In the genomic region with DNA sequence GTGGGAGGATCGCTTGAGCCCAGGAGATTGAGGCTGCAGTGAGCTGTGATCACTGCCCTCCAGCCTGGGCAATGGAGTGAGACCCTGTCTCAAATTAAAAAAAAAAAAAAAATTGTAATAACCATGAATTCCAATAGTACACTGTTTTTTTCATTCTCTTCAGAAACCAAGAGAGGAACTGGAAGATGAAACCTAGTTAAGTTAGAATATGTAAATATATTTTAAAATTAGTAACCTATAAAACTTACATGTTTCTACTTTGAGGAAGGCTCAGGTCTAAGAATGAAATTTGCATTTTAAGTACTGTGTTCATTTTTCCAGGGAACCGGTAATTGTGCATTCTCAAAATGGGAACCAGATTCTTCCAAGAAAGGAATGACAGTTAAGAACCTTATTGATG, we compare ENCODE assay signal across 18 cellular contexts. TPM values are rescaled to one million over a fixed set of nuclear protein-coding genes. Genes with fewer than 3 reads are reported as not detected.
DNase-seq lines count a peak whose midpoint lies in the region; ATAC-seq, FAIRE-seq and TF ChIP-seq lines count a peak whose summit lies in the region.
"Had no signal": no experiment of that assay in that cellular context is flagged by ENCODE, and none has a peak within 500 bp of the region (broad histone marks: within the 10 kb centered on the region; RNA-seq: fewer than 3 reads in every experiment).

No MANE protein-coding gene starts in this region.

- ATAC-seq in GM18873 (IDR thresholded peaks at IDR 0.05; ENCODE audit: low FRiP score, unreplicated experiment) (peak; percentile 69), HG02678 (IDR thresholded peaks at IDR 0.05; ENCODE audit: unreplicated experiment) (peak; percentile 82), HG03280 (IDR thresholded peaks at IDR 0.05; ENCODE audit: unreplicated experiment) (peak; percentile 62), HG03139 (IDR thresholded peaks at IDR 0.05; ENCODE audit: unreplicated experiment) (no peak), GM21367 (IDR thresholded peaks at IDR 0.05; ENCODE audit: unreplicated experiment) (no peak)
- ATAC-seq in stimulated activated naive B cell treated with anti-CD40 and anti-IgM and Interleukin-4, amounts not matched to agents 10 μg/mL and 1 μg/mL and 100 μg/mL, for 72 hours (replicated peaks) = peak; percentile 82 to 88
- ATAC-seq: foreskin keratinocyte, T-helper 17 cell had no signal

- H3K36me3 Mint-ChIP-seq in stimulated activated naive B cell treated with anti-CD40 and anti-IgM and Interleukin-4, amounts not matched to agents 10 μg/mL and 1 μg/mL and 100 μg/mL, for 72 hours = peaks cover 30 to 49% of the 10 kb centered on the region in 2 donors

- H3K4me1 Mint-ChIP-seq in stimulated activated naive B cell treated with anti-CD40 and anti-IgM and Interleukin-4, amounts not matched to agents 10 μg/mL and 1 μg/mL and 100 μg/mL, for 72 hours = peaks cover 11 to 22% of the 10 kb centered on the region in 2 donors
- H3K4me1 Mint-ChIP-seq: T-helper 17 cell had no signal

- H3K4me3 ChIP-seq in right atrium auricular region (no peak overlapping the region), small intestine (ENCODE audit: low read depth in 1 of 2, low read length in 2 of 2) (no peak overlapping the region)
- H3K4me3 ChIP-seq: BLaER1, colonic mucosa had no signal

- WGBS in small intestine, 3 donors = 94 to 97% (median 95%) methylated on average over 2 of the region's 2 CpGs

- no peak for FAIRE-seq in small intestine (lab: Jason Lieb, UNC)

- H3K9me3 Mint-ChIP-seq in stimulated activated naive B cell treated with anti-CD40 and anti-IgM and Interleukin-4, amounts not matched to agents 10 μg/mL and 1 μg/mL and 100 μg/mL, for 72 hours = no peaks in the 10 kb centered on the region
- H3K9me3 Mint-ChIP-seq: activated naive CD4-positive, alpha-beta T cell treated with anti-CD3 and anti-CD28 coated beads, Interleukin-2, amount 10 ng/mL, durations not matched to agents 7 days and 5 days; stimulated activated naive CD8-positive, alpha-beta T cell treated with anti-CD3 and anti-CD28 coated beads, Interleukin-15, Interleukin-2, amounts not matched to agents 100 ng/mL and 50 ng/mL, for 24 hours had no signal

- H3K9me3 ChIP-seq in right atrium auricular region (no peaks in the 10 kb centered on the region), small intestine (ENCODE audit: control insufficient read depth, low read depth) (no peaks in the 10 kb centered on the region)
- H3K9me3 ChIP-seq: BLaER1, colonic mucosa had no signal

- no peak for DNase-seq in stimulated activated naive B cell treated with anti-CD40 and anti-IgM and Interleukin-4, amounts not matched to agents 10 μg/mL and 1 μg/mL and 100 μg/mL, for 72 hours
- no peak for DNase-seq in right atrium auricular region (ENCODE audit: low spot score)
- no peak for DNase-seq in small intestine
- DNase-seq: activated naive CD4-positive, alpha-beta T cell treated with anti-CD3 and anti-CD28 coated beads, Interleukin-2, amount 10 ng/mL, durations not matched to agents 7 days and 5 days; colonic mucosa; foreskin keratinocyte; NCI-H1436 treated with DMSO at 0.1 percent for 48 hours; NCI-H345; SHP77; T-helper 17 cell had no signal

- H3K36me3 ChIP-seq in right atrium auricular region (no peaks in the 10 kb centered on the region), small intestine (ENCODE audit: control insufficient read depth in 2 of 2, insufficient read depth in 2 of 2, low read length in 2 of 2) (peaks cover 0 to 2% of the 10 kb centered on the region in 2 donors)
- H3K36me3 ChIP-seq: colonic mucosa had no signal

- H3K27ac ChIP-seq in right atrium auricular region (no peak overlapping the region), small intestine (ENCODE audit: low read depth in 1 of 2, low read length in 1 of 2) (no peak overlapping the region)
- H3K27ac ChIP-seq: BLaER1, colonic mucosa, foreskin keratinocyte, KMS-11 had no signal

- no peaks in the 10 kb centered on the region for H3K27me3 Mint-ChIP-seq in stimulated activated naive B cell treated with anti-CD40 and anti-IgM and Interleukin-4, amounts not matched to agents 10 μg/mL and 1 μg/mL and 100 μg/mL, for 72 hours
- H3K27me3 Mint-ChIP-seq: activated naive CD4-positive, alpha-beta T cell treated with anti-CD3 and anti-CD28 coated beads, Interleukin-2, amount 10 ng/mL, durations not matched to agents 7 days and 5 days; stimulated activated naive CD8-positive, alpha-beta T cell treated with anti-CD3 and anti-CD28 coated beads, Interleukin-15, Interleukin-2, amounts not matched to agents 100 ng/mL and 50 ng/mL, for 24 hours; T-helper 17 cell had no signal

- H3K27me3 ChIP-seq in right atrium auricular region (no peaks in the 10 kb centered on the region), small intestine (ENCODE audit: control insufficient read depth in 2 of 2, insufficient read depth in 2 of 2, low read length in 2 of 2) (no peaks in the 10 kb centered on the region)
- H3K27me3 ChIP-seq: BLaER1, colonic mucosa, foreskin keratinocyte had no signal

- H3K4me3 Mint-ChIP-seq in stimulated activated naive B cell treated with anti-CD40 and anti-IgM and Interleukin-4, amounts not matched to agents 10 μg/mL and 1 μg/mL and 100 μg/mL, for 72 hours = no peak overlapping the region
- H3K4me3 Mint-ChIP-seq: activated naive CD4-positive, alpha-beta T cell treated with anti-CD3 and anti-CD28 coated beads, Interleukin-2, amount 10 ng/mL, durations not matched to agents 7 days and 5 days; stimulated activated naive CD8-positive, alpha-beta T cell treated with anti-CD3 and anti-CD28 coated beads, Interleukin-15, Interleukin-2, amounts not matched to agents 100 ng/mL and 50 ng/mL, for 24 hours; T-helper 17 cell had no signal

- TF ChIP-seq CTCF in right atrium auricular region (IDR thresholded peaks at IDR 0.05) = no peak

- peak overlapping the region; percentile 5 for H3K27ac Mint-ChIP-seq in stimulated activated naive B cell treated with anti-CD40 and anti-IgM and Interleukin-4, amounts not matched to agents 10 μg/mL and 1 μg/mL and 100 μg/mL, for 72 hours
- H3K27ac Mint-ChIP-seq: stimulated activated naive CD8-positive, alpha-beta T cell treated with anti-CD3 and anti-CD28 coated beads, Interleukin-15, Interleukin-2, amounts not matched to agents 100 ng/mL and 50 ng/mL, for 24 hours; T-helper 17 cell had no signal

- H3K4me1 ChIP-seq in right atrium auricular region (no peaks in the 10 kb centered on the region), small intestine (ENCODE audit: control insufficient read depth in 2 of 2, insufficient read depth in 1 of 2, low read depth in 1 of 2, low read length in 1 of 2) (no peaks in the 10 kb centered on the region)
- H3K4me1 ChIP-seq: colonic mucosa, foreskin keratinocyte had no signal

RNA-seq across cellular contexts. Expression of a gene that starts 18.8 kb away (rescaled TPM):
- 1 to 10 TPM; 2.2 to 3.0 TPM for total RNA-seq in right atrium auricular region
- polyA plus RNA-seq in small intestine = 10 to 100 TPM in 1 of 3 donors, 1 to 10 TPM in 2; 1.9 to 12.5 (median 5.1) TPM

RNA-seq across cellular contexts. Expression of a gene that starts 19.1 kb away (rescaled TPM):
- 10 to 100 TPM; 35.6 to 36.6 TPM for total RNA-seq in right atrium auricular region
- 10 to 100 TPM; 38.1 to 44.7 (median 40.0) TPM for polyA plus RNA-seq in small intestine

RNA-seq across cellular contexts. Expression of a gene that starts 45.1 kb away (rescaled TPM):
- total RNA-seq in right atrium auricular region = 1 to 10 TPM; 7.5 to 9.6 TPM
- polyA plus RNA-seq in small intestine = 10 to 100 TPM; 14.6 to 23.9 (median 18.0) TPM

Comparison
In these comparisons a context has a peak if more than half of its experiments do, and no peak if none do; other contexts are left out.
1. ATAC-seq: peak in GM18873 (single experiment), HG02678 (single experiment), HG03280 (single experiment) and stimulated activated naive B cell treated with anti-CD40 and anti-IgM and Interleukin-4, amounts not matched to agents 10 μg/mL and 1 μg/mL and 100 μg/mL, for 72 hours (2 of 2); none in HG03139 (single experiment) and GM21367 (single experiment).